ENCODE assay signal across 1 cellular context in the genomic region with DNA sequence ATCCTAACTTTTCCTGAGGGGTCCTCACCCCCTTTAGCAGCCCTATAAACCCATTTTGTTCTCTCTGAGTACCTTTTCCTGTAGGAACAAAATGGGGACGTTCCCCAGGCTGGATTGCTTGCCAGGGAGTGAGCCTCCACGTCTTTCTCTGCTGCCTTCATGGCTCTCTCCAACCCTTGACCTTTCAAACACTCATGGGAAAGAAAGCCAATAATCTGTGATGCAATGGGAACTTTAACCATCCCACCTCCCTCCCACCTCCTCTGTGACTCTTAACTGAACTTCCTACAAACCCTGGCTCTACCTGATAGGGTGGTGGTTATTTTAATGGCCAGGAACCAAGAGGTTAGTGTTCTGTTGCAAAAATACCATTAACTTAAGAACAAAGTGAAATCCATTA.
TF ChIP-seq lines count a peak whose summit lies in the region.

No MANE protein-coding gene starts in this region.

TF ChIP-seq in HepG2, 621 proteins besides CTCF, POLR2A, EP300 and RAD21 (continued from another document and continues in another):
- TF ChIP-seq, protein P1, sequence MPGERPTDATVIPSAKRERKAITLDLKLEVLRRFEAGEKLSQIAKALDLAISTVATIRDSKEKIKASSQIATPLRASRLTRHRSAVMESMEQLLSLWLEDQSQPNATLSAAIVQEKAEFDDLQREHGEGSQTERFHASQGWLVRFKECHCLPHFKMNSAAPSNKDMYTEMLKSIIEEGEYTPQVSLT (CRISPR knock-in tag; IDR thresholded peaks at IDR 0.05; ENCODE audit: borderline replicate concordance, low read depth), result no peak
- no peak for TF ChIP-seq NFIC (IDR thresholded peaks at IDR 0.05; ENCODE audit: low read length)
- TF ChIP-seq ZNF460 (CRISPR knock-in tag; IDR thresholded peaks at IDR 0.05; ENCODE audit: borderline replicate concordance), result no peak
- TF ChIP-seq, protein P2, sequence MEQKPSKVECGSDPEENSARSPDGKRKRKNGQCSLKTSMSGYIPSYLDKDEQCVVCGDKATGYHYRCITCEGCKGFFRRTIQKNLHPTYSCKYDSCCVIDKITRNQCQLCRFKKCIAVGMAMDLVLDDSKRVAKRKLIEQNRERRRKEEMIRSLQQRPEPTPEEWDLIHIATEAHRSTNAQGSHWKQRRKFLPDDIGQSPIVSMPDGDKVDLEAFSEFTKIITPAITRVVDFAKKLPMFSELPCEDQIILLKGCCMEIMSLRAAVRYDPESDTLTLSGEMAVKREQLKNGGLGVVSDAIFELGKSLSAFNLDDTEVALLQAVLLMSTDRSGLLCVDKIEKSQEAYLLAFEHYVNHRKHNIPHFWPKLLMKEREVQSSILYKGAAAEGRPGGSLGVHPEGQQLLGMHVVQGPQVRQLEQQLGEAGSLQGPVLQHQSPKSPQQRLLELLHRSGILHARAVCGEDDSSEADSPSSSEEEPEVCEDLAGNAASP (CRISPR knock-in tag; IDR thresholded peaks at IDR 0.05; ENCODE audit: borderline replicate concordance), result peak; percentile 49; the same call in 1 of the 2 replicates
- 0 out of 2 replicates have a peak, but pooled peaks have one; percentile 50 for TF ChIP-seq KDM3A (CRISPR knock-in tag; IDR thresholded peaks at IDR 0.05; ENCODE audit: low read depth)
- peak; percentile 45 for TF ChIP-seq NCOA2 (CRISPR knock-in tag; IDR thresholded peaks at IDR 0.05)
- TF ChIP-seq TP53 (CRISPR knock-in tag; conservative IDR thresholded peaks at IDR 0.05), result no peak
- TF ChIP-seq, protein P3, sequence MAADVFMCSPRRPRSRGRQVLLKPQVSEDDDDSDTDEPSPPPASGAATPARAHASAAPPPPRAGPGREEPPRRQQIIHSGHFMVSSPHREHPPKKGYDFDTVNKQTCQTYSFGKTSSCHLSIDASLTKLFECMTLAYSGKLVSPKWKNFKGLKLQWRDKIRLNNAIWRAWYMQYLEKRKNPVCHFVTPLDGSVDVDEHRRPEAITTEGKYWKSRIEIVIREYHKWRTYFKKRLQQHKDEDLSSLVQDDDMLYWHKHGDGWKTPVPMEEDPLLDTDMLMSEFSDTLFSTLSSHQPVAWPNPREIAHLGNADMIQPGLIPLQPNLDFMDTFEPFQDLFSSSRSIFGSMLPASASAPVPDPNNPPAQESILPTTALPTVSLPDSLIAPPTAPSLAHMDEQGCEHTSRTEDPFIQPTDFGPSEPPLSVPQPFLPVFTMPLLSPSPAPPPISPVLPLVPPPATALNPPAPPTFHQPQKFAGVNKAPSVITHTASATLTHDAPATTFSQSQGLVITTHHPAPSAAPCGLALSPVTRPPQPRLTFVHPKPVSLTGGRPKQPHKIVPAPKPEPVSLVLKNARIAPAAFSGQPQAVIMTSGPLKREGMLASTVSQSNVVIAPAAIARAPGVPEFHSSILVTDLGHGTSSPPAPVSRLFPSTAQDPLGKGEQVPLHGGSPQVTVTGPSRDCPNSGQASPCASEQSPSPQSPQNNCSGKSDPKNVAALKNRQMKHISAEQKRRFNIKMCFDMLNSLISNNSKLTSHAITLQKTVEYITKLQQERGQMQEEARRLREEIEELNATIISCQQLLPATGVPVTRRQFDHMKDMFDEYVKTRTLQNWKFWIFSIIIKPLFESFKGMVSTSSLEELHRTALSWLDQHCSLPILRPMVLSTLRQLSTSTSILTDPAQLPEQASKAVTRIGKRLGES (CRISPR knock-in tag; IDR thresholded peaks at IDR 0.05; ENCODE audit: borderline replicate concordance), result no peak
- no peak for TF ChIP-seq RFXANK (CRISPR knock-in tag; IDR thresholded peaks at IDR 0.05)
- TF ChIP-seq ZBTB3 (CRISPR knock-in tag; IDR thresholded peaks at IDR 0.05; ENCODE audit: borderline replicate concordance, low read depth), result no peak
- peak; percentile 37; the same call in 1 of the 2 replicates for TF ChIP-seq CCDC6 (CRISPR knock-in tag; IDR thresholded peaks at IDR 0.05)
- no peak for TF ChIP-seq AGO1 (IDR thresholded peaks at IDR 0.05; ENCODE audit: low read depth, low read length, poor library complexity, severe bottlenecking)
- no peak for TF ChIP-seq AGO2 (optimal IDR thresholded peaks at IDR 0.05; ENCODE audit: low read depth, low read length)
- TF ChIP-seq ZNF557 (CRISPR knock-in tag; IDR thresholded peaks at IDR 0.05), result no peak
- TF ChIP-seq ASH2L (IDR thresholded peaks at IDR 0.05; ENCODE audit: insufficient read length, low read depth, low read length), result no peak
- no peak for TF ChIP-seq ZNF331 (CRISPR knock-in tag; IDR thresholded peaks at IDR 0.05)
- TF ChIP-seq RELA (CRISPR knock-in tag; IDR thresholded peaks at IDR 0.05), result no peak
- TF ChIP-seq, protein P4, sequence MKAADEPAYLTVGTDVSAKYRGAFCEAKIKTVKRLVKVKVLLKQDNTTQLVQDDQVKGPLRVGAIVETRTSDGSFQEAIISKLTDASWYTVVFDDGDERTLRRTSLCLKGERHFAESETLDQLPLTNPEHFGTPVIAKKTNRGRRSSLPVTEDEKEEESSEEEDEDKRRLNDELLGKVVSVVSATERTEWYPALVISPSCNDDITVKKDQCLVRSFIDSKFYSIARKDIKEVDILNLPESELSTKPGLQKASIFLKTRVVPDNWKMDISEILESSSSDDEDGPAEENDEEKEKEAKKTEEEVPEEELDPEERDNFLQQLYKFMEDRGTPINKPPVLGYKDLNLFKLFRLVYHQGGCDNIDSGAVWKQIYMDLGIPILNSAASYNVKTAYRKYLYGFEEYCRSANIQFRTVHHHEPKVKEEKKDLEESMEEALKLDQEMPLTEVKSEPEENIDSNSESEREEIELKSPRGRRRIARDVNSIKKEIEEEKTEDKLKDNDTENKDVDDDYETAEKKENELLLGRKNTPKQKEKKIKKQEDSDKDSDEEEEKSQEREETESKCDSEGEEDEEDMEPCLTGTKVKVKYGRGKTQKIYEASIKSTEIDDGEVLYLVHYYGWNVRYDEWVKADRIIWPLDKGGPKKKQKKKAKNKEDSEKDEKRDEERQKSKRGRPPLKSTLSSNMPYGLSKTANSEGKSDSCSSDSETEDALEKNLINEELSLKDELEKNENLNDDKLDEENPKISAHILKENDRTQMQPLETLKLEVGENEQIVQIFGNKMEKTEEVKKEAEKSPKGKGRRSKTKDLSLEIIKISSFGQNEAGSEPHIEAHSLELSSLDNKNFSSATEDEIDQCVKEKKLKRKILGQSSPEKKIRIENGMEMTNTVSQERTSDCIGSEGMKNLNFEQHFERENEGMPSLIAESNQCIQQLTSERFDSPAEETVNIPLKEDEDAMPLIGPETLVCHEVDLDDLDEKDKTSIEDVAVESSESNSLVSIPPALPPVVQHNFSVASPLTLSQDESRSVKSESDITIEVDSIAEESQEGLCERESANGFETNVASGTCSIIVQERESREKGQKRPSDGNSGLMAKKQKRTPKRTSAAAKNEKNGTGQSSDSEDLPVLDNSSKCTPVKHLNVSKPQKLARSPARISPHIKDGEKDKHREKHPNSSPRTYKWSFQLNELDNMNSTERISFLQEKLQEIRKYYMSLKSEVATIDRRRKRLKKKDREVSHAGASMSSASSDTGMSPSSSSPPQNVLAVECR (CRISPR knock-in tag; IDR thresholded peaks at IDR 0.05; ENCODE audit: borderline replicate concordance), result peak; percentile 35; the same call in 1 of the 2 replicates
- TF ChIP-seq, protein P5, sequence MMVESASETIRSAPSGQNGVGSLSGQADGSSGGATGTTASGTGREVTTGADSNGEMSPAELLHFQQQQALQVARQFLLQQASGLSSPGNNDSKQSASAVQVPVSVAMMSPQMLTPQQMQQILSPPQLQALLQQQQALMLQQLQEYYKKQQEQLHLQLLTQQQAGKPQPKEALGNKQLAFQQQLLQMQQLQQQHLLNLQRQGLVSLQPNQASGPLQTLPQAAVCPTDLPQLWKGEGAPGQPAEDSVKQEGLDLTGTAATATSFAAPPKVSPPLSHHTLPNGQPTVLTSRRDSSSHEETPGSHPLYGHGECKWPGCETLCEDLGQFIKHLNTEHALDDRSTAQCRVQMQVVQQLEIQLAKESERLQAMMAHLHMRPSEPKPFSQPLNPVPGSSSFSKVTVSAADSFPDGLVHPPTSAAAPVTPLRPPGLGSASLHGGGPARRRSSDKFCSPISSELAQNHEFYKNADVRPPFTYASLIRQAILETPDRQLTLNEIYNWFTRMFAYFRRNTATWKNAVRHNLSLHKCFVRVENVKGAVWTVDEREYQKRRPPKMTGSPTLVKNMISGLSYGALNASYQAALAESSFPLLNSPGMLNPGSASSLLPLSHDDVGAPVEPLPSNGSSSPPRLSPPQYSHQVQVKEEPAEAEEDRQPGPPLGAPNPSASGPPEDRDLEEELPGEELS (CRISPR knock-in tag; IDR thresholded peaks at IDR 0.05), result peak; percentile 52; the same call in 1 of the 2 replicates
- TF ChIP-seq, protein P6, sequence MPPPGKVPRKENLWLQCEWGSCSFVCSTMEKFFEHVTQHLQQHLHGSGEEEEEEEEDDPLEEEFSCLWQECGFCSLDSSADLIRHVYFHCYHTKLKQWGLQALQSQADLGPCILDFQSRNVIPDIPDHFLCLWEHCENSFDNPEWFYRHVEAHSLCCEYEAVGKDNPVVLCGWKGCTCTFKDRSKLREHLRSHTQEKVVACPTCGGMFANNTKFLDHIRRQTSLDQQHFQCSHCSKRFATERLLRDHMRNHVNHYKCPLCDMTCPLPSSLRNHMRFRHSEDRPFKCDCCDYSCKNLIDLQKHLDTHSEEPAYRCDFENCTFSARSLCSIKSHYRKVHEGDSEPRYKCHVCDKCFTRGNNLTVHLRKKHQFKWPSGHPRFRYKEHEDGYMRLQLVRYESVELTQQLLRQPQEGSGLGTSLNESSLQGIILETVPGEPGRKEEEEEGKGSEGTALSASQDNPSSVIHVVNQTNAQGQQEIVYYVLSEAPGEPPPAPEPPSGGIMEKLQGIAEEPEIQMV (CRISPR knock-in tag; IDR thresholded peaks at IDR 0.05; ENCODE audit: low read depth), result no peak
- TF ChIP-seq, protein P7, sequence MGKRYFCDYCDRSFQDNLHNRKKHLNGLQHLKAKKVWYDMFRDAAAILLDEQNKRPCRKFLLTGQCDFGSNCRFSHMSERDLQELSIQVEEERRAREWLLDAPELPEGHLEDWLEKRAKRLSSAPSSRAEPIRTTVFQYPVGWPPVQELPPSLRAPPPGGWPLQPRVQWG (CRISPR knock-in tag; IDR thresholded peaks at IDR 0.05; ENCODE audit: borderline replicate concordance, low read depth), result no peak
- TF ChIP-seq, protein P8, sequence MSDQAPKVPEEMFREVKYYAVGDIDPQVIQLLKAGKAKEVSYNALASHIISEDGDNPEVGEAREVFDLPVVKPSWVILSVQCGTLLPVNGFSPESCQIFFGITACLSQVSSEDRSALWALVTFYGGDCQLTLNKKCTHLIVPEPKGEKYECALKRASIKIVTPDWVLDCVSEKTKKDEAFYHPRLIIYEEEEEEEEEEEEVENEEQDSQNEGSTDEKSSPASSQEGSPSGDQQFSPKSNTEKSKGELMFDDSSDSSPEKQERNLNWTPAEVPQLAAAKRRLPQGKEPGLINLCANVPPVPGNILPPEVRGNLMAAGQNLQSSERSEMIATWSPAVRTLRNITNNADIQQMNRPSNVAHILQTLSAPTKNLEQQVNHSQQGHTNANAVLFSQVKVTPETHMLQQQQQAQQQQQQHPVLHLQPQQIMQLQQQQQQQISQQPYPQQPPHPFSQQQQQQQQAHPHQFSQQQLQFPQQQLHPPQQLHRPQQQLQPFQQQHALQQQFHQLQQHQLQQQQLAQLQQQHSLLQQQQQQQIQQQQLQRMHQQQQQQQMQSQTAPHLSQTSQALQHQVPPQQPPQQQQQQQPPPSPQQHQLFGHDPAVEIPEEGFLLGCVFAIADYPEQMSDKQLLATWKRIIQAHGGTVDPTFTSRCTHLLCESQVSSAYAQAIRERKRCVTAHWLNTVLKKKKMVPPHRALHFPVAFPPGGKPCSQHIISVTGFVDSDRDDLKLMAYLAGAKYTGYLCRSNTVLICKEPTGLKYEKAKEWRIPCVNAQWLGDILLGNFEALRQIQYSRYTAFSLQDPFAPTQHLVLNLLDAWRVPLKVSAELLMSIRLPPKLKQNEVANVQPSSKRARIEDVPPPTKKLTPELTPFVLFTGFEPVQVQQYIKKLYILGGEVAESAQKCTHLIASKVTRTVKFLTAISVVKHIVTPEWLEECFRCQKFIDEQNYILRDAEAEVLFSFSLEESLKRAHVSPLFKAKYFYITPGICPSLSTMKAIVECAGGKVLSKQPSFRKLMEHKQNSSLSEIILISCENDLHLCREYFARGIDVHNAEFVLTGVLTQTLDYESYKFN (CRISPR knock-in tag; conservative IDR thresholded peaks at IDR 0.05), result peak; percentile 75
- TF ChIP-seq CAMTA2 (CRISPR knock-in tag; IDR thresholded peaks at IDR 0.05; ENCODE audit: borderline replicate concordance), result no peak
- no peak for TF ChIP-seq ZNF33B (CRISPR knock-in tag; IDR thresholded peaks at IDR 0.05)
- TF ChIP-seq HDAC1 (CRISPR knock-in tag; IDR thresholded peaks at IDR 0.05), result peak; percentile 36; the same call in 1 of the 2 replicates
- TF ChIP-seq SRSF1 (optimal IDR thresholded peaks at IDR 0.05; ENCODE audit: low read depth, low read length), result no peak
- no peak for TF ChIP-seq ZNF354B (CRISPR knock-in tag; IDR thresholded peaks at IDR 0.05)
- TF ChIP-seq, protein P9, sequence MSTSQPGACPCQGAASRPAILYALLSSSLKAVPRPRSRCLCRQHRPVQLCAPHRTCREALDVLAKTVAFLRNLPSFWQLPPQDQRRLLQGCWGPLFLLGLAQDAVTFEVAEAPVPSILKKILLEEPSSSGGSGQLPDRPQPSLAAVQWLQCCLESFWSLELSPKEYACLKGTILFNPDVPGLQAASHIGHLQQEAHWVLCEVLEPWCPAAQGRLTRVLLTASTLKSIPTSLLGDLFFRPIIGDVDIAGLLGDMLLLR (CRISPR knock-in tag; IDR thresholded peaks at IDR 0.05), result no peak
- TF ChIP-seq, protein P10, sequence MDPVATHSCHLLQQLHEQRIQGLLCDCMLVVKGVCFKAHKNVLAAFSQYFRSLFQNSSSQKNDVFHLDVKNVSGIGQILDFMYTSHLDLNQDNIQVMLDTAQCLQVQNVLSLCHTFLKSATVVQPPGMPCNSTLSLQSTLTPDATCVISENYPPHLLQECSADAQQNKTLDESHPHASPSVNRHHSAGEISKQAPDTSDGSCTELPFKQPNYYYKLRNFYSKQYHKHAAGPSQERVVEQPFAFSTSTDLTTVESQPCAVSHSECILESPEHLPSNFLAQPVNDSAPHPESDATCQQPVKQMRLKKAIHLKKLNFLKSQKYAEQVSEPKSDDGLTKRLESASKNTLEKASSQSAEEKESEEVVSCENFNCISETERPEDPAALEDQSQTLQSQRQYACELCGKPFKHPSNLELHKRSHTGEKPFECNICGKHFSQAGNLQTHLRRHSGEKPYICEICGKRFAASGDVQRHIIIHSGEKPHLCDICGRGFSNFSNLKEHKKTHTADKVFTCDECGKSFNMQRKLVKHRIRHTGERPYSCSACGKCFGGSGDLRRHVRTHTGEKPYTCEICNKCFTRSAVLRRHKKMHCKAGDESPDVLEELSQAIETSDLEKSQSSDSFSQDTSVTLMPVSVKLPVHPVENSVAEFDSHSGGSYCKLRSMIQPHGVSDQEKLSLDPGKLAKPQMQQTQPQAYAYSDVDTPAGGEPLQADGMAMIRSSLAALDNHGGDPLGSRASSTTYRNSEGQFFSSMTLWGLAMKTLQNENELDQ (CRISPR knock-in tag; IDR thresholded peaks at IDR 0.05; ENCODE audit: borderline replicate concordance), result no peak
- TF ChIP-seq ZNF782 (CRISPR knock-in tag; IDR thresholded peaks at IDR 0.05; ENCODE audit: borderline replicate concordance), result no peak
- TF ChIP-seq, protein P11, sequence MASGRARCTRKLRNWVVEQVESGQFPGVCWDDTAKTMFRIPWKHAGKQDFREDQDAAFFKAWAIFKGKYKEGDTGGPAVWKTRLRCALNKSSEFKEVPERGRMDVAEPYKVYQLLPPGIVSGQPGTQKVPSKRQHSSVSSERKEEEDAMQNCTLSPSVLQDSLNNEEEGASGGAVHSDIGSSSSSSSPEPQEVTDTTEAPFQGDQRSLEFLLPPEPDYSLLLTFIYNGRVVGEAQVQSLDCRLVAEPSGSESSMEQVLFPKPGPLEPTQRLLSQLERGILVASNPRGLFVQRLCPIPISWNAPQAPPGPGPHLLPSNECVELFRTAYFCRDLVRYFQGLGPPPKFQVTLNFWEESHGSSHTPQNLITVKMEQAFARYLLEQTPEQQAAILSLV (CRISPR knock-in tag; IDR thresholded peaks at IDR 0.05; ENCODE audit: borderline replicate concordance), result no peak
